ENCODE assay signal across 23 cellular contexts in genomic region chr11:77124488-77124887, GRCh38. TPM values are rescaled to one million over a fixed set of nuclear protein-coding genes. Genes with fewer than 3 reads are reported as not detected.
A peak's percentile ranks its signal among the peaks of the same experiment; 100 is the strongest.
DNase-seq lines count a peak whose midpoint lies in the region; ATAC-seq and TF ChIP-seq lines count a peak whose summit lies in the region.
"Had no signal": no experiment of that assay in that cellular context is flagged by ENCODE, and none has a peak within 500 bp of the region (broad histone marks: within the 10 kb centered on the region; RNA-seq: fewer than 3 reads in every experiment).

No MANE protein-coding gene starts in this region.

- no peak overlapping the region for H3K4me3 ChIP-seq in endodermal cell (ENCODE audit: low read length)
- H3K4me3 ChIP-seq: A549, HAP-1 had no signal

- H3K9ac ChIP-seq in endodermal cell (ENCODE audit: extremely low read depth, low read length, poor library complexity, severe bottlenecking): no peak overlapping the region

- peak overlapping the region; percentile 31 for H3K27ac Mint-ChIP-seq in endodermal cell
- peak overlapping the region; percentile 77 for H3K27ac Mint-ChIP-seq in nephron progenitor cell
- H3K27ac Mint-ChIP-seq: CD4-positive, alpha-beta memory T cell; HFFc6 had no signal

- H3K4me3 Mint-ChIP-seq in endodermal cell (no peak overlapping the region), nephron progenitor cell (no peak overlapping the region)
- H3K4me3 Mint-ChIP-seq: CD4-positive, alpha-beta memory T cell; HFFc6 had no signal

- intact Hi-C loops in Right ventricle myocardium superior (cut with DNase I): no loop called here
- intact Hi-C loops in cardiac septum (cut with DNase I): no loop called here

- H3K27me3 Mint-ChIP-seq in endodermal cell (ENCODE audit: insufficient read depth): peaks cover 6% of the 10 kb centered on the region
- peaks cover 9% of the 10 kb centered on the region for H3K27me3 Mint-ChIP-seq in nephron progenitor cell (ENCODE audit: low read depth, poor library complexity)
- H3K27me3 Mint-ChIP-seq: CD4-positive, alpha-beta memory T cell had no signal

- H3K4me1 Mint-ChIP-seq in endodermal cell (peaks cover 9% of the 10 kb centered on the region), nephron progenitor cell (peaks cover 28% of the 10 kb centered on the region)

- TF ChIP-seq CTCF in endodermal cell (conservative IDR thresholded peaks at IDR 0.05): no peak
- TF ChIP-seq CTCF in nephron progenitor cell (IDR thresholded peaks at IDR 0.05): no peak

- DNase-seq in Right ventricle myocardium superior (peak; percentile 29), cardiac septum (ENCODE audit: low spot score) (no peak), endodermal cell (no peak), nephron progenitor cell (no peak), A172 (ENCODE audit: low spot score) (no peak), amygdala (lab: John Stamatoyannopoulos, UW) (no peak)
- DNase-seq: ACHN; AML-193; C1 segment of cervical spinal cord; Calu3; CD4-positive, alpha-beta memory T cell; COR-L47; DMS53; DMS79 treated with DMSO at 0.1 percent for 48 hours; GF-D8; GOT3; HFFc6 had no signal

- no peaks in the 10 kb centered on the region for H3K9me3 Mint-ChIP-seq in endodermal cell
- no peaks in the 10 kb centered on the region for H3K9me3 Mint-ChIP-seq in nephron progenitor cell
- H3K9me3 Mint-ChIP-seq: CD4-positive, alpha-beta memory T cell; HFFc6 had no signal

- H3K27ac ChIP-seq in endodermal cell (ENCODE audit: low read depth, low read length): no peak overlapping the region
- H3K27ac ChIP-seq: 22Rv1, A549 had no signal

- H3K36me3 ChIP-seq in endodermal cell (ENCODE audit: control insufficient read depth, insufficient read depth, low read length): no peaks in the 10 kb centered on the region
- H3K36me3 ChIP-seq: BE2C, HAP-1 had no signal

- ATAC-seq in Right ventricle myocardium superior (ENCODE audit: poor library complexity): no peak
- ATAC-seq: A549 had no signal

- H3K27me3 ChIP-seq in endodermal cell (ENCODE audit: control insufficient read depth, insufficient read depth, low read length, poor library complexity, severe bottlenecking): no peaks in the 10 kb centered on the region
- H3K27me3 ChIP-seq: BE2C had no signal

- peaks cover 7% of the 10 kb centered on the region for H3K36me3 Mint-ChIP-seq in endodermal cell (ENCODE audit: low read depth)
- peaks cover 6% of the 10 kb centered on the region for H3K36me3 Mint-ChIP-seq in nephron progenitor cell (ENCODE audit: low read depth)

- 94 to 100% methylated on average over 5 to 6 of the region's 6 CpGs for WGBS in endodermal cell (ENCODE audit: insufficient coverage in 1 of 2, insufficient read length in 1 of 2), 2 experiments

- H3K4me1 ChIP-seq in endodermal cell (ENCODE audit: control insufficient read depth, insufficient read depth, low read length): no peaks in the 10 kb centered on the region
- H3K4me1 ChIP-seq: A549 had no signal

- no peaks in the 10 kb centered on the region for H3K9me3 ChIP-seq in endodermal cell (ENCODE audit: control insufficient read depth, low read length)
- H3K9me3 ChIP-seq: A549, BE2C, HAP-1 had no signal

RNA-seq across cellular contexts. Expression of gene MYO7A, which starts 3.6 kb away (rescaled TPM):
- total RNA-seq in Right ventricle myocardium superior (4.4 TPM), cardiac septum (3.0 TPM), endodermal cell (1 to 10 TPM; 2.4 to 2.7 TPM)
- polyA plus RNA-seq in endodermal cell (2013, experiment 1 of 2): 2.1 TPM
- polyA plus RNA-seq in endodermal cell (2013, experiment 2 of 2): 1.7 TPM
- total RNA-seq in A172 (2014; rRNA removed; shearing (Covaris generic)): 0.05 TPM in 1 of 2 replicates, not detected in the other

RNA-seq across cellular contexts. Expression of gene OMP, which starts 21.8 kb away (rescaled TPM):
- total RNA-seq in Right ventricle myocardium superior: not detected
- not detected for total RNA-seq in cardiac septum
- 1 to 10 TPM; 1.6 to 1.7 TPM for total RNA-seq in endodermal cell
- polyA plus RNA-seq in endodermal cell (2013, experiment 1 of 2): not detected
- polyA plus RNA-seq in endodermal cell (2013, experiment 2 of 2): not detected
- total RNA-seq in A172 (2014; rRNA removed; shearing (Covaris generic)): not detected in 2 replicates
- total RNA-seq: Daoy, G401 had no signal
- polyA plus RNA-seq: A549; CD4-positive, alpha-beta memory T cell had no signal

RNA-seq across cellular contexts. Expression of gene CAPN5, which starts 57.7 kb away (rescaled TPM):
- total RNA-seq in Right ventricle myocardium superior: 2.6 TPM
- total RNA-seq in cardiac septum: 4.0 TPM
- 10 to 100 TPM; 17.5 to 21.5 TPM for total RNA-seq in endodermal cell
- 12.3 TPM for polyA plus RNA-seq in endodermal cell (2013, experiment 1 of 2)
- 14.8 TPM for polyA plus RNA-seq in endodermal cell (2013, experiment 2 of 2)
- total RNA-seq in A172 (2014; rRNA removed; shearing (Covaris generic)): 15.2 and 18.3 TPM in 2 replicates
